In the genomic region with DNA sequence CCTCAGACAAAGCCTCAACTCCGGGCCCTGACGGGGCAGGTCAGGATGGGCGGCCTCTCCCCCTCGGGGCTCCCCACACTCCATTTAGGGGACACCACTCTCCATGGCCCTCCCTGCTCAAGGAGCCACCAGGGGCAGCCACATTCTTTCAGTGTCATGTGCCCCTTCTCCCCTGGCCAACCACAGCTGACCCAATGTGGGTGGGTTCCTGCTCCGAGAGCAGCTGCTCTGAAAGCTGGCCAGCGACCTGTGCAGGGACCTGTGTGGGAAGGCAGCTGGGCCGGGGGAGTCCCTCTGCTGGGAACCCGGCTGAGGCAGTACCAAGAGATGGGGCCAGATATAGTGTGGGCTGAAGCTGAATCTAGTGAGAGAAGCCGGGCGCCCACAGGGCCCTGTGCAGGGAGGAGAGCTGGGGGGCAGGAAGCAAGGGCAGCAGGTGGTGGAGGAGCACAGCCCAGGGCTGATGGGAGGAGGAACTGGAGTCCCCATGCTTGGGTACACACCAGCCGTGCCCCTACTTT, we compare ENCODE assay signal across 10 cellular contexts. TPM values are rescaled to one million over a fixed set of nuclear protein-coding genes. Genes with fewer than 3 reads are reported as not detected.
A peak's percentile ranks its signal among the peaks of the same experiment; 100 is the strongest.
DNase-seq lines count a peak whose midpoint lies in the region; ATAC-seq and TF ChIP-seq lines count a peak whose summit lies in the region.
"Had no signal": no experiment of that assay in that cellular context is flagged by ENCODE, and none has a peak within 500 bp of the region (broad histone marks: within the 10 kb centered on the region; RNA-seq: fewer than 3 reads in every experiment).

No MANE protein-coding gene starts in this region.

- peak in 1 of 2 donors; percentile 11 for TF ChIP-seq POLR2A in gastrocnemius medialis (IDR thresholded peaks at IDR 0.05)

- in situ Hi-C loops in gastrocnemius medialis (cut with MboI; ENCODE audit: low sequenced_read_pairs in 4 of 4) = no loop called here

- H3K27me3 ChIP-seq in gastrocnemius medialis = no peaks in the 10 kb centered on the region

- H3K4me1 ChIP-seq in gastrocnemius medialis = peaks cover 27 to 55% of the 10 kb centered on the region in 2 donors

- H3K27ac ChIP-seq in gastrocnemius medialis = peak overlapping the region; percentile 68 to 79 (median 75)
- H3K27ac ChIP-seq: PC-9 had no signal

- no peak overlapping the region for H3K4me3 ChIP-seq in gastrocnemius medialis
- H3K4me3 ChIP-seq: PC-9 had no signal

- intact Hi-C loops in gastrocnemius medialis (cut with DNase I; ENCODE audit: low total_unique reads) = loop anchor here (1.0 to 5.0 kb wide), 4 partner anchors 18 to 38 kb away; no protein-coding TSS in a partner anchor

- peak in 1 of 2 donors; percentile 57 for DNase-seq in gastrocnemius medialis
- DNase-seq in hepatic stellate cell (ENCODE audit: low spot score) = no peak
- DNase-seq in activated effector memory CD4-positive, alpha-beta T cell treated with anti-CD3 and anti-CD28 coated beads, Interleukin-2, amount 50 U/mL, for 16 hours = no peak
- DNase-seq in putamen (ENCODE audit: low spot score) = no peak
- no peak for DNase-seq in NCI-H82 (lab: John Stamatoyannopoulos, UW)
- DNase-seq: PC-9 had no signal

- H3K9me3 ChIP-seq in gastrocnemius medialis = no peaks in the 10 kb centered on the region

- ATAC-seq in GM19023 (IDR thresholded peaks at IDR 0.05; ENCODE audit: unreplicated experiment) (peak; percentile 64), HG03064 (IDR thresholded peaks at IDR 0.05; ENCODE audit: low read depth, unreplicated experiment) (peak; percentile 67), esophagus mucosa (peak; percentile 1), gastrocnemius medialis (peak; percentile 25 to 41)

- no peaks in the 10 kb centered on the region for H3K36me3 ChIP-seq in gastrocnemius medialis

- TF ChIP-seq CTCF in gastrocnemius medialis (IDR thresholded peaks at IDR 0.05 in 4 of 5, conservative IDR thresholded peaks at IDR 0.05 in 1 of 5) = no peak

RNA-seq across cellular contexts. Expression of a gene that starts 40.6 kb away (rescaled TPM):
- 0.04 TPM for total RNA-seq in esophagus mucosa
- under 1 TPM in 1 of 4 donors, not detected in 3; 0.03 TPM for total RNA-seq in gastrocnemius medialis
- total RNA-seq: osteocyte had no signal

RNA-seq across cellular contexts. Expression of a gene that starts 58.0 kb away (rescaled TPM):
- total RNA-seq in esophagus mucosa (7.5 TPM), gastrocnemius medialis (100 to 1,000 TPM; 104 to 220 (median 128) TPM)

Comparison
In these comparisons a context has a peak if more than half of its experiments do, and no peak if none do; other contexts are left out.
1. ATAC-seq: peak in every context shown above with its lines; median percentile 67 in HG03064; 64 in GM19023; 33 in gastrocnemius medialis; 1 in esophagus mucosa.
2. RNA of a gene that starts 58.0 kb away (total RNA-seq): 104 to 220 TPM in gastrocnemius medialis; 7.5 TPM in esophagus mucosa (single experiment); every median in the first group is over 10 times any median in the second.